In the genomic region with DNA sequence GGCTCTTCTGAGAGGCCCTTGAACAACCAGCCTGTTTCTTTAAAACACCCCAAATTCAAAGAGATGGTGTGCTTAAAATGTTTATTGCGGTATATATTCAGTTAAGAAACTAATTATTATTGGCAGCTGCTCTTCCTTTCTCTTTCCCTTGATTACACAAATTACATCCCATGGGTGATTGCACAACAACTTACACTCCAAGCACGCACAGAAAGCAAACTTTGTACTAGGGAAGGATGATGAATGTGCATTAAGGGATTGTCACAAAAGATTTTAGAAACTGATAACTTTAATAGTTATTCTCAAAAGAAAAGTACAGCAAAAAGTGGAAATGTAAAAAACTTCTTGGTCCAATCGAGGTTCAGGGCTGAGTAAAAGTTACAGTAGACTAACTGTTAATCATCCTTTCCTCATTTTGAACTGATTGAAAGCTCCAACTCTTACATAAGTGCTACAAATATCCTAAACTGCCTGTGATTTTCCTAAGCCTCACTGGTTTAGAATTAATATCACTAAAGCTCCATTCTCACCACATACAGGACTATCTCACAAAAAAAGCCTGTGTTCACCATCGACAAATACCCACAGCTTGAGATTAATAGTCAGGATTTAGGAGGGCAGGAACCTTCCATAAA, we compare ENCODE assay signal across 18 cellular contexts.
DNase-seq lines count a peak whose midpoint lies in the region; ATAC-seq lines count a peak whose summit lies in the region.
"Had no signal": no experiment of that assay in that cellular context is flagged by ENCODE, and none has a peak within 500 bp of the region (broad histone marks: within the 10 kb centered on the region; RNA-seq: fewer than 3 reads in every experiment).

No MANE protein-coding gene starts in this region.

- DNase-seq in NOMO-1 treated with DMSO at 0.1 percent for 48 hours (lab: John Stamatoyannopoulos, UW; ENCODE audit: unreplicated experiment) (peak; percentile 23), NOMO-1 (lab: John Stamatoyannopoulos, UW; ENCODE audit: unreplicated experiment in 2 of 2) (no peak), NOMO-1 treated with dmso at 0.1 percent for 144 hours (lab: John Stamatoyannopoulos, UW; ENCODE audit: unreplicated experiment) (peak; percentile 6), fibroblast of the conjunctiva (ENCODE audit: low read depth) (peak; percentile 16), NCI-H2227 (lab: John Stamatoyannopoulos, UW; ENCODE audit: unreplicated experiment) (no peak)
- DNase-seq in CD4-positive, alpha-beta memory T cell: no peak
- DNase-seq: activated CD4-positive, alpha-beta T cell treated with anti-CD3 and anti-CD28 coated beads, Interleukin-2, amount 10 ng/mL, durations not matched to agents 24 days and 14 days; activated naive CD4-positive, alpha-beta T cell treated with anti-CD3 and anti-CD28 coated beads, Interleukin-2, amount 10 ng/mL, durations not matched to agents 7 days and 5 days; body of pancreas; KBM-7; left lung; NCI-H1436 treated with DMSO at 0.1 percent for 48 hours; upper lobe of left lung had no signal

- peak overlapping the region; percentile 14 for H3K27ac ChIP-seq in subcutaneous abdominal adipose tissue (ENCODE audit: low read depth, low read length)
- no peak overlapping the region for H3K27ac ChIP-seq in CD4-positive, alpha-beta memory T cell (ENCODE audit: low read depth, low read length)
- H3K27ac ChIP-seq: body of pancreas, left lung, upper lobe of left lung had no signal

- no peak overlapping the region for H3K9ac ChIP-seq in subcutaneous abdominal adipose tissue (ENCODE audit: low read length in 5 of 5)

- H3K27me3 ChIP-seq in subcutaneous abdominal adipose tissue (ENCODE audit: control insufficient read depth in 5 of 5, insufficient read depth in 4 of 5, low read length in 5 of 5): no peaks in the 10 kb centered on the region
- H3K27me3 ChIP-seq in CD4-positive, alpha-beta memory T cell (ENCODE audit: insufficient read depth, low read length): no peaks in the 10 kb centered on the region
- H3K27me3 ChIP-seq: body of pancreas, left lung, upper lobe of left lung had no signal

- CTCF ChIA-PET in CD4-positive, alpha-beta memory T cell (lab: Charles Lee; ENCODE audit: partially characterized antibody): interaction anchor here (0.9 kb wide), 1 partner anchor 15 kb away, joined by 3 read pairs; no protein-coding TSS in a partner anchor

- H3K4me1 ChIP-seq in subcutaneous abdominal adipose tissue (ENCODE audit: control insufficient read depth in 5 of 5, insufficient read depth in 5 of 5, low read length in 5 of 5): peaks cover 0 to 12% (median 10%) of the 10 kb centered on the region in 5 donors
- no peaks in the 10 kb centered on the region for H3K4me1 ChIP-seq in CD4-positive, alpha-beta memory T cell (ENCODE audit: insufficient read depth, low read length)
- H3K4me1 ChIP-seq: body of pancreas, left lung, upper lobe of left lung had no signal

- H3K36me3 ChIP-seq in subcutaneous abdominal adipose tissue (ENCODE audit: control insufficient read depth in 5 of 5, insufficient read depth in 5 of 5, low read length in 5 of 5): no peaks in the 10 kb centered on the region
- H3K36me3 ChIP-seq in CD4-positive, alpha-beta memory T cell (ENCODE audit: insufficient read depth, low read length): no peaks in the 10 kb centered on the region
- H3K36me3 ChIP-seq: left lung, upper lobe of left lung had no signal

- POLR2A ChIA-PET in CD4-positive, alpha-beta memory T cell (lab: Charles Lee; ENCODE audit: partially characterized antibody): no interaction called here

- peaks cover 0 to 4% (median 0%) of the 10 kb centered on the region in 4 donors for H3K4me1 Mint-ChIP-seq in CD4-positive, alpha-beta memory T cell

- H3K9me3 Mint-ChIP-seq in CD4-positive, alpha-beta memory T cell: no peaks in the 10 kb centered on the region
- H3K9me3 Mint-ChIP-seq: activated CD4-positive, alpha-beta T cell treated with anti-CD3 and anti-CD28 coated beads, Interleukin-2, amount 10 ng/mL, durations not matched to agents 24 days and 14 days; activated naive CD4-positive, alpha-beta T cell treated with anti-CD3 and anti-CD28 coated beads, Interleukin-2, amount 10 ng/mL, durations not matched to agents 7 days and 5 days; stimulated activated memory B cell treated with anti-CD40 and anti-IgM and Interleukin-4, amounts not matched to agents 10 μg/mL and 1 μg/mL and 100 μg/mL, for 72 hours had no signal

- no peaks in the 10 kb centered on the region for H3K27me3 Mint-ChIP-seq in CD4-positive, alpha-beta memory T cell
- H3K27me3 Mint-ChIP-seq: activated CD4-positive, alpha-beta T cell treated with anti-CD3 and anti-CD28 coated beads, Interleukin-2, amount 10 ng/mL, durations not matched to agents 24 days and 14 days; activated naive CD4-positive, alpha-beta T cell treated with anti-CD3 and anti-CD28 coated beads, Interleukin-2, amount 10 ng/mL, durations not matched to agents 7 days and 5 days; stimulated activated memory B cell treated with anti-CD40 and anti-IgM and Interleukin-4, amounts not matched to agents 10 μg/mL and 1 μg/mL and 100 μg/mL, for 72 hours had no signal

- no peaks in the 10 kb centered on the region for H3K9me3 ChIP-seq in subcutaneous abdominal adipose tissue (ENCODE audit: control insufficient read depth in 5 of 5, low read length in 5 of 5)
- no peaks in the 10 kb centered on the region for H3K9me3 ChIP-seq in CD4-positive, alpha-beta memory T cell (ENCODE audit: control insufficient read depth in 1 of 2, low read length in 2 of 2)
- H3K9me3 ChIP-seq: body of pancreas, left lung, upper lobe of left lung had no signal

- H3K27ac Mint-ChIP-seq in CD4-positive, alpha-beta memory T cell: no peak overlapping the region
- H3K27ac Mint-ChIP-seq: activated CD4-positive, alpha-beta T cell treated with anti-CD3 and anti-CD28 coated beads, Interleukin-2, amount 10 ng/mL, durations not matched to agents 24 days and 14 days; activated naive CD4-positive, alpha-beta T cell treated with anti-CD3 and anti-CD28 coated beads, Interleukin-2, amount 10 ng/mL, durations not matched to agents 7 days and 5 days; stimulated activated memory B cell treated with anti-CD40 and anti-IgM and Interleukin-4, amounts not matched to agents 10 μg/mL and 1 μg/mL and 100 μg/mL, for 72 hours had no signal

- H3K4me3 ChIP-seq in subcutaneous abdominal adipose tissue (ENCODE audit: low read depth in 1 of 5, low read length in 5 of 5): no peak overlapping the region
- H3K4me3 ChIP-seq in CD4-positive, alpha-beta memory T cell (ENCODE audit: low read length in 2 of 2): no peak overlapping the region
- H3K4me3 ChIP-seq: body of pancreas, left lung, upper lobe of left lung had no signal

- no peak for ATAC-seq in HG02678 (IDR thresholded peaks at IDR 0.05; ENCODE audit: unreplicated experiment)
- ATAC-seq: body of pancreas; esophagus mucosa; left lung; SK-N-SH treated with all-trans-retinoic acid at 6 μM for 48 hours; stimulated activated memory B cell treated with anti-CD40 and anti-IgM and Interleukin-4, amounts not matched to agents 10 μg/mL and 1 μg/mL and 100 μg/mL, for 72 hours had no signal

- intact Hi-C loops in CD4-positive, alpha-beta memory T cell (cut with micrococcal nuclease): no loop called here

- no peak overlapping the region for H3K4me3 Mint-ChIP-seq in CD4-positive, alpha-beta memory T cell
- H3K4me3 Mint-ChIP-seq: activated CD4-positive, alpha-beta T cell treated with anti-CD3 and anti-CD28 coated beads, Interleukin-2, amount 10 ng/mL, durations not matched to agents 24 days and 14 days; activated naive CD4-positive, alpha-beta T cell treated with anti-CD3 and anti-CD28 coated beads, Interleukin-2, amount 10 ng/mL, durations not matched to agents 7 days and 5 days; stimulated activated memory B cell treated with anti-CD40 and anti-IgM and Interleukin-4, amounts not matched to agents 10 μg/mL and 1 μg/mL and 100 μg/mL, for 72 hours had no signal

- H3K36me3 Mint-ChIP-seq in CD4-positive, alpha-beta memory T cell: peaks cover 2 to 3% of the 10 kb centered on the region in 2 donors

Comparison
In these comparisons a context has a peak if more than half of its experiments do, and no peak if none do; other contexts are left out.
1. DNase-seq: peak in NOMO-1 treated with DMSO at 0.1 percent for 48 hours (single experiment), NOMO-1 treated with dmso at 0.1 percent for 144 hours (single experiment) and fibroblast of the conjunctiva (single experiment); none in NOMO-1 (0 of 2), CD4-positive, alpha-beta memory T cell (0 of 5) and NCI-H2227 (single experiment).